In the genomic region with DNA sequence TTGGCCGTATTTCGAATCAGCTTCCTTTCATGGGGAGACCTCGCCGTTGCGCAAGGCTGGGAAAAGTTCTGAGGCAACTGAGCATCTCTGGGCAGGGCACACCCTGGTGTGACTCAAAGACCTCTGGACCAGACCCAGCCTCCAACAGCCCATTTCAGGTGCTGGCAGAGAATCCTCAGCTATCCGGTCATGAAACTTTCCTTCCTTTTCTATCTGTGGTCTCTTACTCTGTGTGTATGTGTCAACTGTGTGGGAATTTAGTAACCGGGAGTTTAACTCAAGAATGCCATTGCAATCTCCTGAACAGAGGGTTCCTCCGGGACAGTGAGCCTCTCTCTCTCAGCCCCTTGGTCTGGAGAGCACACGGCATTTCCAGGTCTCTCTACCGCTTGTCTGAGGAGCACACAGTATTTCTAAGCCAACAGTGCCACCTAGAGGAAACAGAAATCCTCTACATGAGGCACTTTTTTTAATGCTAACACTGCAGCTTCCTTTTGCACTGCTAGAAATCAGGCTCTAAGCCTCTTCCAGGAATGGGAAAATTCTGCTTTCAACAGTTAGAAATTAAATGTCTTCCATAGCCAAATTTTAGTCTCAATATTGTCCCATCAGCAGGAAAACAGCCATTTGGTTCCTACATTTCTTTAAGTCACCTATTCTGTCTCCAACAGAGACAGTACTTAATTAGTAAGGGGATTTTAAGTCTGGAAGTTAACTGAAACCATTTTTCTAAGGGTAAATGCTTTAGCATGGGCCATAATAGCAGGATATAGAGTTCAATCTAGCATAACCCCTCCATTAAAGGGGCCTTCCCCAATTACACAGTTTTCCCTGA, we compare ENCODE assay signal across 8 cellular contexts. TPM values are rescaled to one million over a fixed set of nuclear protein-coding genes. Genes with fewer than 3 reads are reported as not detected.
A peak's percentile ranks its signal among the peaks of the same experiment; 100 is the strongest.
DNase-seq lines count a peak whose midpoint lies in the region; ATAC-seq and TF ChIP-seq lines count a peak whose summit lies in the region.

No MANE protein-coding gene starts in this region.

- H2AK5ac ChIP-seq in trophoblast cell (ENCODE audit: low read length): no peak overlapping the region

- H3K4ac ChIP-seq in trophoblast cell (ENCODE audit: low read depth, low read length): no peak overlapping the region

- no peak overlapping the region for H2BK120ac ChIP-seq in trophoblast cell (ENCODE audit: insufficient read depth, low read length, poor library complexity)

- H2AFZ ChIP-seq in trophoblast cell (ENCODE audit: insufficient read depth, low read length, poor library complexity): no peak overlapping the region

- no peaks in the 10 kb centered on the region for H3K36me3 ChIP-seq in cardiac muscle cell
- peaks cover 0 to 2% of the 10 kb centered on the region in 2 experiments for H3K36me3 ChIP-seq in trophoblast cell (ENCODE audit: control insufficient read depth in 1 of 2, insufficient read depth in 2 of 2, low read length in 2 of 2)

- H3K4me2 ChIP-seq in trophoblast cell (ENCODE audit: low read length): no peak overlapping the region

- no peak overlapping the region for H3K23ac ChIP-seq in trophoblast cell (ENCODE audit: low read length)

- no peaks in the 10 kb centered on the region for H3K79me2 ChIP-seq in trophoblast cell (ENCODE audit: control insufficient read depth, insufficient read depth, low read length, poor library complexity)

- H3K4me3 ChIP-seq in cardiac muscle cell (no peak overlapping the region), trophoblast cell (ENCODE audit: low read depth, low read length) (no peak overlapping the region)

- H3K9me3 ChIP-seq in cardiac muscle cell (ENCODE audit: low read depth) (no peaks in the 10 kb centered on the region), trophoblast cell (ENCODE audit: insufficient read depth, low read depth, low read length) (peaks cover 2% of the 10 kb centered on the region)

- no peak overlapping the region for H3K14ac ChIP-seq in trophoblast cell (ENCODE audit: low read length)

- H3K27ac ChIP-seq in cardiac muscle cell (peak overlapping the region; percentile 10), trophoblast cell (ENCODE audit: low read depth, low read length) (no peak overlapping the region)

- peak; percentile 69 for TF ChIP-seq CTCF in cardiac muscle cell (IDR thresholded peaks at IDR 0.05; ENCODE audit: low read depth, low read length)

- H3K4me1 Mint-ChIP-seq in activated naive CD8-positive, alpha-beta T cell treated with anti-CD3 and anti-CD28 coated beads, Interleukin-2, amount 50 U/mL, for 24 hours: peaks cover 2% of the 10 kb centered on the region

- no peak overlapping the region for H3K18ac ChIP-seq in trophoblast cell (ENCODE audit: low read length)

- no peak overlapping the region for H3K27ac Mint-ChIP-seq in activated naive CD8-positive, alpha-beta T cell treated with anti-CD3 and anti-CD28 coated beads, Interleukin-2, amount 50 U/mL, for 24 hours

- no peak overlapping the region for H3K4me3 Mint-ChIP-seq in activated naive CD8-positive, alpha-beta T cell treated with anti-CD3 and anti-CD28 coated beads, Interleukin-2, amount 50 U/mL, for 24 hours

- no CpG with 5 or more reads among the region's 10 CpGs for WGBS in trophoblast cell (ENCODE audit: extremely low coverage, insufficient coverage, insufficient read length)

- H3K27me3 ChIP-seq in cardiac muscle cell (no peaks in the 10 kb centered on the region), trophoblast cell (ENCODE audit: insufficient read depth, low read length) (no peaks in the 10 kb centered on the region)

- H4K8ac ChIP-seq in trophoblast cell (ENCODE audit: low read depth, low read length): no peak overlapping the region

- H4K12ac ChIP-seq in trophoblast cell (ENCODE audit: low read depth, low read length): no peak overlapping the region

- no peak overlapping the region for H3K9ac ChIP-seq in trophoblast cell (ENCODE audit: low read length)

- no peak overlapping the region for H2BK12ac ChIP-seq in trophoblast cell (ENCODE audit: low read length)

- H3K36me3 Mint-ChIP-seq in activated naive CD8-positive, alpha-beta T cell treated with anti-CD3 and anti-CD28 coated beads, Interleukin-2, amount 50 U/mL, for 24 hours (ENCODE audit: low read depth): peaks cover 61% of the 10 kb centered on the region

- H2BK5ac ChIP-seq in trophoblast cell (ENCODE audit: low read depth, low read length, poor library complexity): no peak overlapping the region

- H4K91ac ChIP-seq in trophoblast cell (ENCODE audit: low read depth, low read length): no peak overlapping the region

- peaks cover 53% of the 10 kb centered on the region for H3K9me3 Mint-ChIP-seq in activated naive CD8-positive, alpha-beta T cell treated with anti-CD3 and anti-CD28 coated beads, Interleukin-2, amount 50 U/mL, for 24 hours

- no peaks in the 10 kb centered on the region for H3K79me1 ChIP-seq in trophoblast cell (ENCODE audit: low read length)

- H3K27me3 Mint-ChIP-seq in activated naive CD8-positive, alpha-beta T cell treated with anti-CD3 and anti-CD28 coated beads, Interleukin-2, amount 50 U/mL, for 24 hours: no peaks in the 10 kb centered on the region

- peak; percentile 52 for ATAC-seq in HG02678 (IDR thresholded peaks at IDR 0.05; ENCODE audit: unreplicated experiment)
- peak; percentile 54 for ATAC-seq in activated naive CD8-positive, alpha-beta T cell treated with anti-CD3 and anti-CD28 coated beads, Interleukin-2, amount 50 U/mL, for 24 hours

- no peaks in the 10 kb centered on the region for H3K4me1 ChIP-seq in cardiac muscle cell (ENCODE audit: low read depth)
- peaks cover 0 to 2% of the 10 kb centered on the region in 2 experiments for H3K4me1 ChIP-seq in trophoblast cell (ENCODE audit: control insufficient read depth in 1 of 2, insufficient read depth in 2 of 2, low read length in 2 of 2)

- DNase-seq in GDM1 (lab: John Stamatoyannopoulos, UW): peak; percentile 27
- DNase-seq in NCI-H460 (ENCODE audit: extremely low read depth, low read depth): peak; percentile 25
- DNase-seq in activated naive CD8-positive, alpha-beta T cell treated with anti-CD3 and anti-CD28 coated beads, Interleukin-2, amount 50 U/mL, for 24 hours: no peak
- peak; percentile 80 to 95 for DNase-seq in cardiac muscle cell (ENCODE audit: low read depth in 1 of 2, low spot score in 1 of 2)
- DNase-seq in trophoblast cell: peak; percentile 48 to 90
- no peak for DNase-seq in stimulated activated CD4-positive, alpha-beta T cell treated with anti-CD3 and anti-CD28 coated beads, Interleukin-2, amount 100 ng/mL, for 24 hours
- no peak for DNase-seq in DMS79 treated with DMSO at 0.1 percent for 48 hours (lab: John Stamatoyannopoulos, UW)

RNA-seq across cellular contexts. Expression of gene PLN, which starts 32.7 kb away (rescaled TPM):
- not detected in 2 replicates for total RNA-seq in NCI-H460 (2014; rRNA removed; shearing (Covaris generic))
- polyA plus RNA-seq in NCI-H460 (2014; cell fraction: nucleus; rRNA removed): not detected in 2 replicates
- total RNA-seq in cardiac muscle cell: 187 and 230 TPM in 2 replicates
- polyA plus RNA-seq in cardiac muscle cell: 502 and 603 TPM in 2 replicates
- 0.21 and 0.24 TPM in 2 replicates for polyA plus RNA-seq in trophoblast cell (2013)

Comparison
In these comparisons a context has a peak if more than half of its experiments do, and no peak if none do; other contexts are left out.
1. DNase-seq: peak in GDM1 (single experiment), NCI-H460 (single experiment), cardiac muscle cell (2 of 2) and trophoblast cell (2 of 2); none in activated naive CD8-positive, alpha-beta T cell treated with anti-CD3 and anti-CD28 coated beads, Interleukin-2, amount 50 U/mL, for 24 hours (single experiment), stimulated activated CD4-positive, alpha-beta T cell treated with anti-CD3 and anti-CD28 coated beads, Interleukin-2, amount 100 ng/mL, for 24 hours (0 of 2) and DMS79 treated with DMSO at 0.1 percent for 48 hours (single experiment).
2. RNA of gene PLN, which starts 32.7 kb away (total RNA-seq): 187 to 230 TPM in cardiac muscle cell; not detected in NCI-H460; every median in the first group is over 100 times any median in the second.